Comparison of ENCODE assay signal across 8 cellular contexts in genomic region chr9:7844283-7844682, GRCh38. TPM values are rescaled to one million over a fixed set of nuclear protein-coding genes. Genes with fewer than 3 reads are reported as not detected.
A peak's percentile ranks its signal among the peaks of the same experiment; 100 is the strongest.
DNase-seq lines count a peak whose midpoint lies in the region; ATAC-seq, FAIRE-seq and TF ChIP-seq lines count a peak whose summit lies in the region.

No MANE protein-coding gene starts in this region.

- intact Hi-C loops in vagina (cut with DNase I) = no loop called here

- H3K4me1 ChIP-seq in mesendoderm (ENCODE audit: control insufficient read depth, low read depth, low read length) = no peaks in the 10 kb centered on the region
- no peaks in the 10 kb centered on the region for H3K4me1 ChIP-seq in vagina

- H3K79me1 ChIP-seq in mesendoderm (ENCODE audit: low read length) = no peaks in the 10 kb centered on the region

- H3K23ac ChIP-seq in mesendoderm (ENCODE audit: low read length) = no peak overlapping the region

- no peak overlapping the region for H3K9ac ChIP-seq in mesendoderm (ENCODE audit: low read length)

- H3K4me2 ChIP-seq in mesendoderm (ENCODE audit: low read length) = no peak overlapping the region

- no peak overlapping the region for H3K4ac ChIP-seq in mesendoderm (ENCODE audit: low read depth, low read length)

- in situ Hi-C loops in brain microvascular endothelial cell (cut with HindIII; ENCODE audit: low pct_ligation_motif_present, low sequenced_read_pairs) = no loop called here

- no peak for ATAC-seq in GM18870 (IDR thresholded peaks at IDR 0.05; ENCODE audit: unreplicated experiment)

- peak; percentile 46 for TF ChIP-seq CTCF in brain microvascular endothelial cell (IDR thresholded peaks at IDR 0.05; ENCODE audit: low read depth, low read length, missing control alignments)
- TF ChIP-seq CTCF in vagina (IDR thresholded peaks at IDR 0.05) = no peak

- no peak overlapping the region for H4K8ac ChIP-seq in mesendoderm (ENCODE audit: low read depth, low read length)

- H3K4me3 ChIP-seq in brain microvascular endothelial cell (ENCODE audit: low read depth, low read length) = no peak overlapping the region
- no peak overlapping the region for H3K4me3 ChIP-seq in mesendoderm (ENCODE audit: low read length)
- no peak overlapping the region for H3K4me3 ChIP-seq in vagina

- TF ChIP-seq POLR2A in GM12892 (IDR thresholded peaks at IDR 0.05; ENCODE audit: low read depth, low read length) = no peak
- TF ChIP-seq POLR2A in vagina (IDR thresholded peaks at IDR 0.05) = no peak

- no peaks in the 10 kb centered on the region for H3K9me3 ChIP-seq in vagina

- H3K18ac ChIP-seq in mesendoderm (ENCODE audit: low read length) = no peak overlapping the region

- H3K79me2 ChIP-seq in mesendoderm (ENCODE audit: control insufficient read depth, insufficient read depth, low read length) = no peaks in the 10 kb centered on the region

- FAIRE-seq in GM12892 (lab: Jason Lieb, UNC) = peak; percentile 62

- no peak overlapping the region for H3K56ac ChIP-seq in mesendoderm (ENCODE audit: low read length)

- DNase-seq in A172 (ENCODE audit: low spot score) (peak; percentile 2), GM12892 (ENCODE audit: insufficient read length) (no peak), HT-29 (ENCODE audit: low spot score) (peak; percentile 49), brain microvascular endothelial cell (no peak), mesendoderm (peak; percentile 78), NCI-H526 treated with DMSO at 0.1 percent for 48 hours (lab: John Stamatoyannopoulos, UW) (no peak), vagina (ENCODE audit: extremely low spot score in 2 of 2) (no peak)

- H2BK5ac ChIP-seq in mesendoderm (ENCODE audit: low read length) = no peak overlapping the region

- no peak overlapping the region for H4K5ac ChIP-seq in mesendoderm (ENCODE audit: low read length)

- WGBS in mesendoderm (ENCODE audit: extremely low coverage, insufficient coverage, low lambda C conversion rate) = no CpG with 5 or more reads among the region's 3 CpGs

- H2BK15ac ChIP-seq in mesendoderm (replicated peaks; ENCODE audit: low read depth) = no peak overlapping the region

- H3K36me3 ChIP-seq in brain microvascular endothelial cell (replicated peaks) = no peaks in the 10 kb centered on the region
- no peaks in the 10 kb centered on the region for H3K36me3 ChIP-seq in mesendoderm (ENCODE audit: control insufficient read depth, insufficient read depth, low read length)
- no peaks in the 10 kb centered on the region for H3K36me3 ChIP-seq in vagina

- no peak overlapping the region for H2BK120ac ChIP-seq in mesendoderm (ENCODE audit: low read depth, low read length)

- no peak overlapping the region for H2AK5ac ChIP-seq in mesendoderm (ENCODE audit: low read length)

- H3K27ac ChIP-seq in brain microvascular endothelial cell (no peak overlapping the region), mesendoderm (ENCODE audit: low read depth, low read length) (no peak overlapping the region), vagina (no peak overlapping the region)

- H3K27me3 ChIP-seq in brain microvascular endothelial cell (replicated peaks) = no peaks in the 10 kb centered on the region
- no peaks in the 10 kb centered on the region for H3K27me3 ChIP-seq in mesendoderm (ENCODE audit: insufficient read depth, low read length, poor library complexity)
- no peaks in the 10 kb centered on the region for H3K27me3 ChIP-seq in vagina

RNA-seq across cellular contexts. Expression of gene DMAC1, which starts 44.7 kb away (rescaled TPM):
- 7.8 and 11.7 TPM in 2 replicates for total RNA-seq in A172 (2014; rRNA removed; shearing (Covaris generic))
- polyA plus RNA-seq in GM12892 (2012; ENCODE audit: missing spikeins) = 33.7 TPM
- total RNA-seq in HT-29 (2014; rRNA removed; shearing (Covaris generic)) = 30.9 and 35.0 TPM in 2 replicates
- 112 TPM for polyA plus RNA-seq in mesendoderm (2013, experiment 1 of 2)
- 115 TPM for polyA plus RNA-seq in mesendoderm (2013, experiment 2 of 2)
- 12.3 TPM for total RNA-seq in vagina

Comparison
In these comparisons a context has a peak if more than half of its experiments do, and no peak if none do; other contexts are left out.
1. DNase-seq: peak in A172 (single experiment), HT-29 (single experiment) and mesendoderm (single experiment); none in GM12892 (single experiment), brain microvascular endothelial cell (single experiment), NCI-H526 treated with DMSO at 0.1 percent for 48 hours (single experiment) and vagina (0 of 2).